ENCODE assay signal across 11 cellular contexts in genomic region chr2:181632733-181633401, GRCh38. TPM values are rescaled to one million over a fixed set of nuclear protein-coding genes. Genes with fewer than 3 reads are reported as not detected.
DNase-seq lines count a peak whose midpoint lies in the region; ATAC-seq and TF ChIP-seq lines count a peak whose summit lies in the region.
"Had no signal": no experiment of that assay in that cellular context is flagged by ENCODE, and none has a peak within 500 bp of the region (broad histone marks: within the 10 kb centered on the region; RNA-seq: fewer than 3 reads in every experiment).

No MANE protein-coding gene starts in this region.

- no peaks in the 10 kb centered on the region for H3K9me3 Mint-ChIP-seq in progenitor cell of endocrine pancreas (ENCODE audit: low read depth)
- H3K9me3 Mint-ChIP-seq: neural progenitor cell; stimulated activated effector memory CD8-positive, alpha-beta T cell treated with anti-CD3 and anti-CD28 coated beads, Interleukin-12 subunit alpha, Interleukin-12 subunit beta, amount 100 ng/mL, for 72 hours had no signal

- ATAC-seq in GM18508 (IDR thresholded peaks at IDR 0.05; ENCODE audit: insufficient read depth, unreplicated experiment) (peak; percentile 68), GM21447 (IDR thresholded peaks at IDR 0.05; ENCODE audit: unreplicated experiment) (peak; percentile 83), HG03064 (IDR thresholded peaks at IDR 0.05; ENCODE audit: low read depth, unreplicated experiment) (peak; percentile 70)
- ATAC-seq: stimulated activated effector memory CD8-positive, alpha-beta T cell treated with anti-CD3 and anti-CD28 coated beads, Interleukin-12 subunit alpha, Interleukin-12 subunit beta, amount 100 ng/mL, for 72 hours had no signal

- no peaks in the 10 kb centered on the region for H3K36me3 Mint-ChIP-seq in progenitor cell of endocrine pancreas (ENCODE audit: insufficient read depth)
- H3K36me3 Mint-ChIP-seq: neural progenitor cell; stimulated activated effector memory CD8-positive, alpha-beta T cell treated with anti-CD3 and anti-CD28 coated beads, Interleukin-12 subunit alpha, Interleukin-12 subunit beta, amount 100 ng/mL, for 72 hours had no signal

- H3K4me3 Mint-ChIP-seq in progenitor cell of endocrine pancreas (ENCODE audit: low read depth) = no peak overlapping the region
- H3K4me3 Mint-ChIP-seq: neural progenitor cell; stimulated activated effector memory CD8-positive, alpha-beta T cell treated with anti-CD3 and anti-CD28 coated beads, Interleukin-12 subunit alpha, Interleukin-12 subunit beta, amount 100 ng/mL, for 72 hours had no signal

- peaks cover 1% of the 10 kb centered on the region for H3K4me1 Mint-ChIP-seq in progenitor cell of endocrine pancreas (ENCODE audit: low read depth)
- H3K4me1 Mint-ChIP-seq: neural progenitor cell; stimulated activated effector memory CD8-positive, alpha-beta T cell treated with anti-CD3 and anti-CD28 coated beads, Interleukin-12 subunit alpha, Interleukin-12 subunit beta, amount 100 ng/mL, for 72 hours had no signal

- peaks cover 3% of the 10 kb centered on the region for H3K27me3 Mint-ChIP-seq in progenitor cell of endocrine pancreas

- DNase-seq in NCI-H82 (lab: John Stamatoyannopoulos, UW) (peak; percentile 84), cerebellum (ENCODE audit: low spot score) (no peak), OCI-M2 (lab: John Stamatoyannopoulos, UW; ENCODE audit: unreplicated experiment) (no peak), progenitor cell of endocrine pancreas (ENCODE audit: low spot score, unreplicated experiment) (no peak)
- DNase-seq in activated T-cell treated with anti-CD3 and anti-CD28 coated beads, Interleukin-2, amount 50 U/mL, for 48 hours = no peak

- H3K27ac Mint-ChIP-seq in progenitor cell of endocrine pancreas = no peak overlapping the region
- H3K27ac Mint-ChIP-seq: neural progenitor cell; stimulated activated effector memory CD8-positive, alpha-beta T cell treated with anti-CD3 and anti-CD28 coated beads, Interleukin-12 subunit alpha, Interleukin-12 subunit beta, amount 100 ng/mL, for 72 hours had no signal

- no peak for TF ChIP-seq CTCF in progenitor cell of endocrine pancreas (IDR thresholded peaks at IDR 0.05; ENCODE audit: unreplicated experiment)

RNA-seq across cellular contexts. Expression of gene CERKL, which starts 24.0 kb away (rescaled TPM):
- total RNA-seq in cerebellum = 47.5 TPM
- total RNA-seq in progenitor cell of endocrine pancreas = 2.6 and 2.9 TPM in 2 replicates

RNA-seq across cellular contexts. Expression of gene NEUROD1, which starts 47.5 kb away (rescaled TPM):
- total RNA-seq in cerebellum (69.3 TPM), progenitor cell of endocrine pancreas (28.6 and 33.3 TPM in 2 replicates)
- total RNA-seq: cardiac muscle cell had no signal

Comparison
In these comparisons a context has a peak if more than half of its experiments do, and no peak if none do; other contexts are left out.
1. RNA of gene CERKL, which starts 24.0 kb away (total RNA-seq): 47.5 TPM in cerebellum (single experiment); 2.6 to 2.9 TPM in progenitor cell of endocrine pancreas; every median in the first group is over 10 times any median in the second.
2. Peak in every context shown above with its lines, with median percentiles within 50 percentile points of each other: ATAC-seq.